Comparison of ENCODE assay signal across 7 cellular contexts in the genomic region with DNA sequence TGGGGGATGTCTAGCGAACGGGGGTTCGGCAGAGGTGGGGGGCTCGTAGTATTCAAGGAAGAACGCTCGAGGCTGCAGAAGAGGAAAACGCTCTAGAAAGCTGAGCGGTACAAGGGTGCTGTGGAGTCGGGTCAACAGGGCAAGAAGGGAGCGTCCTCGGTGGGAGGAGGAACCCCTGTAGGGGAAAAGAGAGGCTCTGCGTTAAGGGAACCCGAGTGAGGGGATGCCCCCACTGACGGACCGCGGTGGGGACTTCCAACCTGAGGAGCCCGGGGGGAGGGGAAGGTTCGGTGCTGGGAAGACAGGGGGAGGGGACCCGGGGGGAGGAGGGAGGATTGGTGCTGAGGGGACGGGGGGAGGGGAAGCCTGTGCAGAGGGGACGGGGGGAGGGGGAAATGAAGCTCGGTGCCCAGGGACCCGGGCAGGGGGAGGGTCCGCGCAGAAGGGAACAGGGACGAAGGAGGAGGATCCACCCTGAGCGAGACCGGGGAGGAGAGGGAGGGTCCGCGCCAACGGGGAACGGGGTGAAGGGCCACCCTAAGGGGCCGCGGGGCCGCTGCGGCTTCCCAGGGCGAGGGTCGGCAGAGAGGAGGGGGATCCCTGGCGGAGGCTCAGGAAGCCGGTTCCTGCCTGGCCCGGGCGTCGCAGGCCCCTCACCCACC. TPM values are rescaled to one million over a fixed set of nuclear protein-coding genes. Genes with fewer than 3 reads are reported as not detected.
DNase-seq lines count a peak whose midpoint lies in the region; ATAC-seq and TF ChIP-seq lines count a peak whose summit lies in the region.

No MANE protein-coding gene starts in this region.

- no peaks in the 10 kb centered on the region for H3K9me3 ChIP-seq in iPS-15b (ENCODE audit: control insufficient read depth, insufficient read depth, low read length)

- DNase-seq in GM13976 (ENCODE audit: low spot score) (peak; percentile 79), KBM-7 (peak; percentile 45), NCI-H2107 treated with DMSO at 0.1 percent for 48 hours (lab: John Stamatoyannopoulos, UW; ENCODE audit: unreplicated experiment) (no peak)
- DNase-seq in activated naive CD4-positive, alpha-beta T cell treated with anti-CD3 and anti-CD28 coated beads, Interleukin-2, amount 50 U/mL, for 72 hours (ENCODE audit: low spot score in 2 of 2), result no peak
- peak; percentile 23 for DNase-seq in stimulated activated CD4-positive, alpha-beta T cell treated with anti-CD3 and anti-CD28 coated beads, Interleukin-4, amount 100 ng/mL, for 1 hour

- no peak overlapping the region for H3K9ac ChIP-seq in iPS-15b (ENCODE audit: low read depth, low read length)

- peaks cover 32% of the 10 kb centered on the region for H3K27me3 ChIP-seq in iPS-15b (ENCODE audit: control insufficient read depth, insufficient read depth, low read length)

- in situ Hi-C loops in GM13976 (cut with MboI; ENCODE audit: low sequenced_read_pairs, unreplicated experiment) (loop anchor here (5.0 kb wide), 1 partner anchor 77 kb away; no protein-coding TSS in a partner anchor), KBM-7 (cut with MboI; ENCODE audit: low pct_unique_long_range_greater_than_20kb, low sequenced_read_pairs) (loop anchor here (5.0 kb wide), 1 partner anchor 87 kb away; no protein-coding TSS in a partner anchor)

- no peak for TF ChIP-seq CTCF in GM13976 (IDR thresholded peaks at IDR 0.05; ENCODE audit: borderline replicate concordance, control extremely low read depth, extremely low read depth, insufficient read depth, missing control alignments)

- H3K27ac Mint-ChIP-seq in activated naive CD4-positive, alpha-beta T cell treated with anti-CD3 and anti-CD28 coated beads, Interleukin-2, amount 50 U/mL, for 72 hours, result peak overlapping the region; percentile 57 to 63

- H3K4me1 ChIP-seq in iPS-15b (ENCODE audit: control insufficient read depth, insufficient read depth, low read length), result peaks cover 36% of the 10 kb centered on the region

- ATAC-seq in activated naive CD4-positive, alpha-beta T cell treated with anti-CD3 and anti-CD28 coated beads, Interleukin-2, amount 50 U/mL, for 72 hours, result no peak
- no peak for ATAC-seq in HG03565 (IDR thresholded peaks at IDR 0.05; ENCODE audit: unreplicated experiment)

- H3K4me3 ChIP-seq in iPS-15b (ENCODE audit: low read depth, low read length), result peak overlapping the region; percentile 81

- no peaks in the 10 kb centered on the region for H3K36me3 ChIP-seq in iPS-15b (ENCODE audit: control insufficient read depth, insufficient read depth, low read length)

- no peaks in the 10 kb centered on the region for H3K9me3 Mint-ChIP-seq in activated naive CD4-positive, alpha-beta T cell treated with anti-CD3 and anti-CD28 coated beads, Interleukin-2, amount 50 U/mL, for 72 hours

- H3K36me3 Mint-ChIP-seq in activated naive CD4-positive, alpha-beta T cell treated with anti-CD3 and anti-CD28 coated beads, Interleukin-2, amount 50 U/mL, for 72 hours, result peaks cover 0 to 11% of the 10 kb centered on the region in 2 donors

RNA-seq across cellular contexts. Expression of a gene that starts 0.6 kb away (rescaled TPM):
- total RNA-seq in activated naive CD4-positive, alpha-beta T cell treated with anti-CD3 and anti-CD28 coated beads, Interleukin-2, amount 50 U/mL, for 72 hours, result under 1 TPM; 0.58 to 0.84 TPM

RNA-seq across cellular contexts. Expression of a gene that starts 6.4 kb away (rescaled TPM):
- not detected for total RNA-seq in activated naive CD4-positive, alpha-beta T cell treated with anti-CD3 and anti-CD28 coated beads, Interleukin-2, amount 50 U/mL, for 72 hours

Comparison
In these comparisons a context has a peak if more than half of its experiments do, and no peak if none do; other contexts are left out.
1. DNase-seq: peak in GM13976 (single experiment), KBM-7 (single experiment) and stimulated activated CD4-positive, alpha-beta T cell treated with anti-CD3 and anti-CD28 coated beads, Interleukin-4, amount 100 ng/mL, for 1 hour (single experiment); none in activated naive CD4-positive, alpha-beta T cell treated with anti-CD3 and anti-CD28 coated beads, Interleukin-2, amount 50 U/mL, for 72 hours (0 of 2) and NCI-H2107 treated with DMSO at 0.1 percent for 48 hours (single experiment).